1 cellular context compared by ENCODE assay signal in the genomic region with DNA sequence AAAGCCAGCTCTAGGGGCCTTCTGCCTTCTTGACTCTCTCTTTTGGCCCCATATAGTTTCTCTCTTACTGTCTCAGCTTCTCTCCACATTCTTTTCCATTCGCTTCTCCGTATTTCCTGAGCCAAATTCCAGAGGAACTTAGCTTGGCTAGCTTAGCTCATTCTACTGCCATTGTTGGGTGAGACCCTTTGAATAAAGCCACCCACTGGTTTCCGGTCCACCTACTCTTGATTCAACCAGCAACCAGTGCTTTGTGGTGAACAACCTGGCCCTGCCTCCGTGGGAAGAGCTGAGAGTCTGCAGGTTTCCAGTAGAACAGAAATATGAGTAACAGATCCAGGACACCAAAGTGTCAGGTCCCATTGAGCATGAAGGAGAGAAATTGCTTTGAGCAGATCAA.
TF ChIP-seq lines count a peak whose summit lies in the region.

No MANE protein-coding gene starts in this region.

TF ChIP-seq in GM23338, 12 proteins besides CTCF, POLR2A, EP300 and RAD21 (continued from another document):
- TF ChIP-seq ZNF462 (CRISPR knock-in tag; IDR thresholded peaks at IDR 0.05) (no peak), ZNF114 (CRISPR knock-in tag; IDR thresholded peaks at IDR 0.05) (no peak), EZH2phosphoT487 (IDR thresholded peaks at IDR 0.05; ENCODE audit: unreplicated experiment) (no peak), STAT1 (IDR thresholded peaks at IDR 0.05; ENCODE audit: unreplicated experiment) (no peak)
